Comparison of ENCODE assay signal across 8 cellular contexts in the genomic region with DNA sequence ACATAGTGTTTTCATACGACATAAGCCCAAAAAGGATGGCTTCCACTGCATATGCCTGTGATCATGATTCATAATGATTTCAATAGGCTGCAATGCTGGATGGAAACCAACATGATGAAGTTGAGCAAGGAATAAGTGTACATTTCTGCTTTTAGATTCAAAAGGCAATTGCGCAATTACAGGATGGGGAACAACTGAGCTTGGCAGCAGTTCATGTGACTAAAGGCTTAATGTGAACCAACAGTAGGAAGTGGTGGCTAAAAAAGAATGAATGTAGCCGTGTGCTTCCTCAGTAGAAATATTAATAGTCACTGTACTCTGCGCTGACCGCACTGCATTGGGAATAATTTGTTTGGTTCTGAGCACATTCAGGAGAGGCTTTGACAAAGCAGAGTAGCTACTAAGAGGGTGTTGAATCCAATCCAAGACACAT. TPM values are rescaled to one million over a fixed set of nuclear protein-coding genes. Genes with fewer than 3 reads are reported as not detected.
A peak's percentile ranks its signal among the peaks of the same experiment; 100 is the strongest.
DNase-seq lines count a peak whose midpoint lies in the region; ATAC-seq, FAIRE-seq and TF ChIP-seq lines count a peak whose summit lies in the region.

No MANE protein-coding gene starts in this region.

- peak overlapping the region; percentile 72 for H3K4me3 ChIP-seq in SK-N-MC
- H3K4me3 ChIP-seq in retinal pigment epithelial cell (ENCODE audit: low read length): no peak overlapping the region

- H3K4me1 ChIP-seq in foreskin keratinocyte: peaks cover 47% of the 10 kb centered on the region

- FAIRE-seq in GM12891 (lab: Jason Lieb, UNC): no peak

- ATAC-seq in foreskin keratinocyte: peak; percentile 86

- H3K36me3 ChIP-seq in SK-N-MC (ENCODE audit: insufficient read depth, low read length): no peaks in the 10 kb centered on the region

- H3K9ac ChIP-seq in SK-N-MC (ENCODE audit: insufficient read length): peak overlapping the region; percentile 52

- TF ChIP-seq CTCF in foreskin keratinocyte (conservative IDR thresholded peaks at IDR 0.05): no peak
- TF ChIP-seq CTCF in retinal pigment epithelial cell (conservative IDR thresholded peaks at IDR 0.05; ENCODE audit: low read depth, low read length): no peak

- DNase-seq in GM04503 (ENCODE audit: low read depth) (peak; percentile 98), SK-N-MC (ENCODE audit: low read depth, low spot score) (peak; percentile 96), foreskin keratinocyte (peak; percentile 98 to 99), retinal pigment epithelial cell (ENCODE audit: low read depth) (peak; percentile 96), NCI-H1436 treated with DMSO at 0.1 percent for 48 hours (lab: John Stamatoyannopoulos, UW) (no peak), NCI-H187 (lab: John Stamatoyannopoulos, UW) (no peak), NCI-H510A (lab: John Stamatoyannopoulos, UW) (no peak), GM12891 (ENCODE audit: insufficient read length, low spot score) (no peak)

- H3K9me3 ChIP-seq in SK-N-MC (ENCODE audit: low read depth, low read length): no peaks in the 10 kb centered on the region

- H3K27ac ChIP-seq in SK-N-MC (peak overlapping the region; percentile 98), foreskin keratinocyte (no peak overlapping the region)

- no peak for TF ChIP-seq POLR2A in GM12891 (IDR thresholded peaks at IDR 0.05; ENCODE audit: low read depth, low read length)

- no peaks in the 10 kb centered on the region for H3K27me3 ChIP-seq in foreskin keratinocyte

TF ChIP-seq in GM12891, 5 proteins besides CTCF, POLR2A, EP300 and RAD21:
- no peak for TF ChIP-seq SPI1 (IDR thresholded peaks at IDR 0.05; ENCODE audit: low read depth, low read length)
- TF ChIP-seq PAX5 (IDR thresholded peaks at IDR 0.05; ENCODE audit: insufficient read depth, low read length, severe bottlenecking): no peak
- no peak for TF ChIP-seq POLR2AphosphoS5 (IDR thresholded peaks at IDR 0.05; ENCODE audit: low read depth, low read length)
- no peak for TF ChIP-seq TAF1 (IDR thresholded peaks at IDR 0.05; ENCODE audit: low read depth, low read length)
- no peak for TF ChIP-seq POU2F2 (IDR thresholded peaks at IDR 0.05; ENCODE audit: low read depth, low read length)
TF ChIP-seq in GM12891: peak in this region for 0.

RNA-seq across cellular contexts. Expression of gene SLC1A3, which starts 51.2 kb away (rescaled TPM):
- 18.2 and 22.5 TPM in 2 replicates for total RNA-seq in foreskin keratinocyte
- 5.3 and 8.7 TPM in 2 replicates for polyA plus RNA-seq in foreskin keratinocyte
- 1.5 TPM for polyA plus RNA-seq in GM12891 (2012; ENCODE audit: low read depth, missing spikeins)

Comparison
In these comparisons a context has a peak if more than half of its experiments do, and no peak if none do; other contexts are left out.
1. DNase-seq: peak in GM04503 (single experiment), SK-N-MC (single experiment), foreskin keratinocyte (2 of 2) and retinal pigment epithelial cell (single experiment); none in NCI-H1436 treated with DMSO at 0.1 percent for 48 hours (single experiment), NCI-H187 (0 of 2), NCI-H510A (single experiment) and GM12891 (single experiment).